Comparison of ENCODE assay signal across 28 cellular contexts in the genomic region with DNA sequence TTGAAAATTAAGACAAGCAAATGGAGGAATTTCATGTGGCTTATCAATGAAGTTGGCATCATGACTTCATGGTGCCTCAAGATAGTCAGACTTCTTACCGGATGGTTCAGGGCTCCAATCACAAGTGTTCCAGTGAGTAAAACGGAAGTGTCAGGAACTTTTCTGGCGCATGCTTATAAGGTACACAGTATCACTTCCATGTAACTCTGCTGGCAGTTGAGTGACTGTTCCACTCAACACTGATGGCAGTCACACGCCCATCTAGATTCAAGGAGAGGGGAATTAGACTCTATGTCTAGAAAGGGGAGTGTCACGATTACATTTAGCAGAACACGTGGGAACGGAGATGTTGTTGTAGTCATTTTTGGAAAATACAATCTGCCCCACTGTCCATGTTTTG.
"Had no signal": no experiment of that assay in that cellular context is flagged by ENCODE, and none has a peak within 500 bp of the region (broad histone marks: within the 10 kb centered on the region; RNA-seq: fewer than 3 reads in every experiment).

No MANE protein-coding gene starts in this region.

- H3K9me3 ChIP-seq: esophagus squamous epithelium, gastrocnemius medialis, left lung had no signal

- H3K4me3 Mint-ChIP-seq: memory B cell; naive thymus-derived CD4-positive, alpha-beta T cell; natural killer cell had no signal

- H3K4me3 ChIP-seq: coronary artery, dorsolateral prefrontal cortex, esophagus squamous epithelium, gastrocnemius medialis, heart right ventricle, left lung, lung had no signal

- H3K27ac ChIP-seq: coronary artery, dorsolateral prefrontal cortex, epithelial cell of prostate, esophagus squamous epithelium, gastrocnemius medialis, heart right ventricle, left lung had no signal

- ATAC-seq: esophagus mucosa; gastrocnemius medialis; heart right ventricle; left cardiac atrium; left lung; left ventricle myocardium superior; naive thymus-derived CD4-positive, alpha-beta T cell; natural killer cell had no signal

- H3K36me3 Mint-ChIP-seq: memory B cell; naive thymus-derived CD4-positive, alpha-beta T cell; natural killer cell had no signal

- H3K36me3 ChIP-seq: esophagus squamous epithelium, gastrocnemius medialis, heart right ventricle, left lung had no signal

- H3K27ac Mint-ChIP-seq: memory B cell; naive thymus-derived CD4-positive, alpha-beta T cell; natural killer cell had no signal

- H3K4me1 Mint-ChIP-seq: memory B cell, natural killer cell had no signal

- H3K9me3 Mint-ChIP-seq: memory B cell, natural killer cell had no signal

- DNase-seq: dermis blood vessel endothelial cell; dorsolateral prefrontal cortex; effector CD4-positive, alpha-beta T cell; effector memory CD4-positive, alpha-beta T cell; erythroblast; esophagus squamous epithelium; foreskin fibroblast; foreskin melanocyte; gastrocnemius medialis; glutamatergic neuron; head of caudate nucleus; heart right ventricle; hippocampal formation; left cardiac atrium; left lung; left ventricle myocardium superior; mammary epithelial cell; mesendoderm; midbrain; naive thymus-derived CD4-positive, alpha-beta T cell; natural killer cell had no signal

- FAIRE-seq: islet of Langerhans, keratinocyte had no signal
